In genomic region chr18:62522510-62523254, GRCh38 we compare ENCODE assay signal across 8 cellular contexts. TPM values are rescaled to one million over a fixed set of nuclear protein-coding genes. Genes with fewer than 3 reads are reported as not detected.
DNase-seq lines count a peak whose midpoint lies in the region; ATAC-seq and TF ChIP-seq lines count a peak whose summit lies in the region.

ZCCHC2 (plus strand) TSS chr18:62523025; CDS start chr18:62523425, 400 bp downstream.

- H3K27ac ChIP-seq in colonic mucosa, result peak within 1 kb of the TSS; percentile 99
- peak within 1 kb of the TSS; percentile 95 for H3K27ac ChIP-seq in layer of hippocampus (ENCODE audit: low read depth, low read length)

- no peaks in the 10 kb centered on the region for H3K9me3 ChIP-seq in BE2C
- H3K9me3 ChIP-seq in colonic mucosa, result no peaks in the 10 kb centered on the region

- intact Hi-C loops in colonic mucosa (cut with DNase I), result loop anchor here (5.0 kb wide), 1 partner anchor 85 kb away; no protein-coding TSS in a partner anchor

- H3K4me1 ChIP-seq in BE2C, result no peaks in the 10 kb centered on the region
- peaks cover 8% of the 10 kb centered on the region for H3K4me1 ChIP-seq in colonic mucosa

- H3K4me3 ChIP-seq in BE2C (ENCODE audit: low read depth, low read length) (peak within 1 kb of the TSS; percentile 59), colonic mucosa (peak within 1 kb of the TSS; percentile 92)

- H3K27me3 ChIP-seq in BE2C (peaks cover 27% of the 10 kb centered on the region), colonic mucosa (no peaks in the 10 kb centered on the region), layer of hippocampus (ENCODE audit: control insufficient read depth, insufficient read depth, low read length) (no peaks in the 10 kb centered on the region)

- TF ChIP-seq CTCF in BE2C (IDR thresholded peaks at IDR 0.05; ENCODE audit: low read depth, low read length) (no peak), colonic mucosa (IDR thresholded peaks at IDR 0.05) (no peak)

- H3K36me3 ChIP-seq in BE2C (no peaks in the 10 kb centered on the region), colonic mucosa (no peaks in the 10 kb centered on the region)

- DNase-seq in BE2C, result peak; percentile 91
- peak; percentile 79 for DNase-seq in GM19240 (ENCODE audit: insufficient read length, low spot score)
- peak; percentile 94 to 98 for DNase-seq in NCI-H526 (lab: John Stamatoyannopoulos, UW)
- DNase-seq in activated CD4-positive, alpha-beta T cell treated with anti-CD3 and anti-CD28 coated beads for 48 hours, result peak; percentile 99
- peak; percentile 99 for DNase-seq in colonic mucosa
- peak; percentile 98 for DNase-seq in stimulated activated CD4-positive, alpha-beta T cell treated with anti-CD3 and anti-CD28 coated beads, Interleukin-1b, Interleukin-23, amount 100 ng/mL, for 4 hours (ENCODE audit: low read depth in 2 of 2)

- peak; percentile 62 for ATAC-seq in HG03460 (IDR thresholded peaks at IDR 0.05; ENCODE audit: unreplicated experiment)

- peak within 1 kb of the TSS; percentile 96 to 98 for H3K9ac ChIP-seq in colonic mucosa (ENCODE audit: low read depth in 2 of 2, low read length in 2 of 2)

RNA-seq across cellular contexts. Expression of gene ZCCHC2, which starts in this region (rescaled TPM):
- polyA plus RNA-seq in BE2C (2012; ENCODE audit: insufficient read depth, insufficient read length, low read depth), result 3.7 TPM
- 10 to 100 TPM; 24.7 to 25.7 TPM for total RNA-seq in colonic mucosa

Comparison
In these comparisons a context has a peak if more than half of its experiments do, and no peak if none do; other contexts are left out.
1. Peak in every context shown above with its lines: DNase-seq, ATAC-seq, H3K4me3 ChIP-seq and H3K27ac ChIP-seq.